24 cellular contexts compared by ENCODE assay signal in genomic region chr18:25261768-25262167, GRCh38.
"Had no signal": no experiment of that assay in that cellular context is flagged by ENCODE, and none has a peak within 500 bp of the region (broad histone marks: within the 10 kb centered on the region; RNA-seq: fewer than 3 reads in every experiment).

No MANE protein-coding gene starts in this region.

- H3K4me1 ChIP-seq: ascending aorta had no signal

- H3K4me1 Mint-ChIP-seq: activated naive CD8-positive, alpha-beta T cell treated with anti-CD3 and anti-CD28 coated beads, Interleukin-2, amount 50 U/mL, for 24 hours had no signal

- H3K36me3 Mint-ChIP-seq: activated naive CD4-positive, alpha-beta T cell treated with anti-CD3 and anti-CD28 coated beads, Interleukin-2, amount 50 U/mL, for 72 hours had no signal

- H3K4me3 Mint-ChIP-seq: activated CD8-positive, alpha-beta T cell treated with anti-CD3 and anti-CD28 coated beads, Interleukin-2, amount 10 ng/mL, durations not matched to agents 7 days and 5 days; activated naive CD8-positive, alpha-beta T cell treated with anti-CD3 and anti-CD28 coated beads, Interleukin-2, amount 50 U/mL, for 24 hours; activated T-helper 1 cell treated with anti-CD3 and anti-CD28 coated beads, Interleukin-12 subunit alpha, Interleukin-12 subunit beta, Interleukin-2, Interleukin-4 antibody, amounts not matched to agents 30 ng/mL and 10 ng/mL and 1 ng/mL, durations not matched to agents 14 hours and 24 hours and 36 hours; brain; T-helper 1 cell treated with Interleukin-12 subunit alpha and Interleukin-12 subunit beta and Interleukin-4 antibody, amounts not matched to agents 30 μg/mL and 1 μg/mL, for 36 hours had no signal

- H3K27ac ChIP-seq: ascending aorta, KMS-11 had no signal

- H3K9ac ChIP-seq: KMS-11 had no signal

- H3K27me3 Mint-ChIP-seq: brain had no signal

- H3K27ac Mint-ChIP-seq: activated CD8-positive, alpha-beta T cell treated with anti-CD3 and anti-CD28 coated beads, Interleukin-2, amount 10 ng/mL, durations not matched to agents 7 days and 5 days; activated naive CD4-positive, alpha-beta T cell treated with anti-CD3 and anti-CD28 coated beads, Interleukin-2, amount 50 U/mL, for 72 hours; activated naive CD8-positive, alpha-beta T cell treated with anti-CD3 and anti-CD28 coated beads, Interleukin-2, amount 50 U/mL, for 24 hours; activated T-helper 1 cell treated with anti-CD3 and anti-CD28 coated beads, Interleukin-12 subunit alpha, Interleukin-12 subunit beta, Interleukin-2, Interleukin-4 antibody, amounts not matched to agents 30 ng/mL and 10 ng/mL and 1 ng/mL, durations not matched to agents 14 hours and 24 hours and 36 hours; T-helper 1 cell treated with Interleukin-12 subunit alpha and Interleukin-12 subunit beta and Interleukin-4 antibody, amounts not matched to agents 30 μg/mL and 1 μg/mL, for 36 hours had no signal

- H3K27me3 ChIP-seq: ascending aorta had no signal

- H3K4me3 ChIP-seq: ascending aorta had no signal

- H3K9me3 Mint-ChIP-seq: activated naive CD8-positive, alpha-beta T cell treated with anti-CD3 and anti-CD28 coated beads, Interleukin-2, amount 50 U/mL, for 24 hours; activated T-helper 1 cell treated with anti-CD3 and anti-CD28 coated beads, Interleukin-12 subunit alpha, Interleukin-12 subunit beta, Interleukin-2, Interleukin-4 antibody, amounts not matched to agents 30 ng/mL and 10 ng/mL and 1 ng/mL, durations not matched to agents 14 hours and 24 hours and 36 hours; brain; T-helper 1 cell treated with Interleukin-12 subunit alpha and Interleukin-12 subunit beta and Interleukin-4 antibody, amounts not matched to agents 30 μg/mL and 1 μg/mL, for 36 hours had no signal

- H3K36me3 ChIP-seq: ascending aorta had no signal

- H3K9me3 ChIP-seq: ascending aorta had no signal

- H3K4me2 ChIP-seq: KMS-11 had no signal

- DNase-seq: activated CD4-positive, alpha-beta T cell treated with anti-CD3 and anti-CD28 coated beads for 48 hours; activated CD4-positive, alpha-beta T cell treated with anti-CD3 and anti-CD28 coated beads, Interleukin-2, amount 50 U/mL, for 4 hours; activated CD4-positive, CD25-positive, alpha-beta regulatory T cell treated with anti-CD3 and anti-CD28 coated beads, Interleukin-2, amount 50 U/mL, for 72 hours; activated CD8-positive, alpha-beta memory T cell treated with anti-CD3 and anti-CD28 coated beads, Interleukin-2, amount 50 U/mL, for 48 hours; activated CD8-positive, alpha-beta T cell treated with anti-CD3 and anti-CD28 coated beads, Interleukin-2, amount 10 ng/mL, durations not matched to agents 7 days and 5 days; activated effector memory CD4-positive, alpha-beta T cell treated with Interleukin-2 at 50 U/mL for 16 hours; activated naive CD4-positive, alpha-beta T cell treated with Interleukin-2 at 50 U/mL for 16 hours; activated naive CD8-positive, alpha-beta T cell treated with anti-CD3 and anti-CD28 coated beads, Interleukin-2, amount 50 U/mL, for 24 hours; activated T-cell treated with anti-CD3 and anti-CD28 coated beads, Interleukin-2, amount 50 U/mL, for 1 hour; amniotic stem cell; MM.1S; NCI-H1105; NCI-H1436; NCI-H187; NCI-H2081; NCI-H446; NCI-H524; SHP77 treated with DMSO at 0.1 percent for 48 hours had no signal
